20 cellular contexts compared by ENCODE assay signal in the genomic region with DNA sequence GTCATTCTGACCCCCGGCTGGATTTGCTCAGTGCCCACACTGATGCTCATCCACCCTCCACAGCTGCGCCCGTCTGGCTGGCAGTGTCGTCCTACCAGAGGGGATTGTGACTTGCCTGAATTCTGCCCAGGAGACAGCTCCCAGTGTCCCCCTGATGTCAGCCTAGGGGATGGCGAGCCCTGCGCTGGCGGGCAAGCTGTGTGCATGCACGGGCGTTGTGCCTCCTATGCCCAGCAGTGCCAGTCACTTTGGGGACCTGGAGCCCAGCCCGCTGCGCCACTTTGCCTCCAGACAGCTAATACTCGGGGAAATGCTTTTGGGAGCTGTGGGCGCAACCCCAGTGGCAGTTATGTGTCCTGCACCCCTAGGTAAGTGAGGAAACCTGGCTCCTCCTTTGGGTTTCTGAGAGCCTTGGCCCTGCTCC. TPM values are rescaled to one million over a fixed set of nuclear protein-coding genes. Genes with fewer than 3 reads are reported as not detected.
DNase-seq lines count a peak whose midpoint lies in the region; FAIRE-seq and TF ChIP-seq lines count a peak whose summit lies in the region.
"Had no signal": no experiment of that assay in that cellular context is flagged by ENCODE, and none has a peak within 500 bp of the region (broad histone marks: within the 10 kb centered on the region; RNA-seq: fewer than 3 reads in every experiment).

No MANE protein-coding gene starts in this region.

- peaks cover 13% of the 10 kb centered on the region for H3K36me3 Mint-ChIP-seq in astrocyte (ENCODE audit: low read depth, unreplicated experiment)
- H3K36me3 Mint-ChIP-seq: IgD-negative memory B cell, neural progenitor cell had no signal

- no peak for FAIRE-seq in astrocyte (lab: Jason Lieb, UNC)

- no peak overlapping the region for H3K4me3 Mint-ChIP-seq in astrocyte (ENCODE audit: unreplicated experiment)
- H3K4me3 Mint-ChIP-seq: activated naive CD8-positive, alpha-beta T cell treated with anti-CD3 and anti-CD28 coated beads, Interleukin-2, amount 50 U/mL, for 24 hours; activated T-helper 17 cell treated with anti-CD3 and anti-CD28 coated beads, Interleukin-2, amount 50 U/mL, for 72 hours; central memory CD8-positive, alpha-beta T cell; IgD-negative memory B cell; neural progenitor cell had no signal

- in situ Hi-C loops in KBM-7 (cut with MboI; ENCODE audit: low pct_unique_long_range_greater_than_20kb, low sequenced_read_pairs) = no loop called here

- H3K4me1 ChIP-seq in astrocyte (ENCODE audit: insufficient read depth, low read length) = peaks cover 6% of the 10 kb centered on the region
- peaks cover 6% of the 10 kb centered on the region for H3K4me1 ChIP-seq in osteoblast (ENCODE audit: insufficient read depth, low read length)

- H3K27ac ChIP-seq in astrocyte (ENCODE audit: low read depth, low read length) (no peak overlapping the region), osteoblast (ENCODE audit: low read depth, low read length) (no peak overlapping the region)
- H3K27ac ChIP-seq: C4-2B, neural progenitor cell, transverse colon had no signal

- H3K27me3 Mint-ChIP-seq in astrocyte (ENCODE audit: low read depth, unreplicated experiment) = no peaks in the 10 kb centered on the region
- H3K27me3 Mint-ChIP-seq: activated naive CD8-positive, alpha-beta T cell treated with anti-CD3 and anti-CD28 coated beads, Interleukin-2, amount 50 U/mL, for 24 hours; activated T-helper 17 cell treated with anti-CD3 and anti-CD28 coated beads, Interleukin-2, amount 50 U/mL, for 72 hours; central memory CD8-positive, alpha-beta T cell; IgD-negative memory B cell had no signal

- H3K9ac ChIP-seq in astrocyte (ENCODE audit: low read length) = no peak overlapping the region
- H3K9ac ChIP-seq: neural progenitor cell had no signal

- H4K20me1 ChIP-seq in astrocyte (ENCODE audit: insufficient read depth, low read length) (peaks cover 26% of the 10 kb centered on the region), osteoblast (ENCODE audit: insufficient read depth, low read length) (peaks cover 12% of the 10 kb centered on the region)

- H3K4me1 Mint-ChIP-seq in astrocyte (ENCODE audit: low read depth, unreplicated experiment) = peaks cover 9% of the 10 kb centered on the region
- H3K4me1 Mint-ChIP-seq: activated T-helper 17 cell treated with anti-CD3 and anti-CD28 coated beads, Interleukin-2, amount 50 U/mL, for 72 hours had no signal

- no peak overlapping the region for H2AFZ ChIP-seq in astrocyte (ENCODE audit: low read depth, low read length)
- no peak overlapping the region for H2AFZ ChIP-seq in osteoblast (ENCODE audit: low read length)
- H2AFZ ChIP-seq: neural progenitor cell had no signal

- DNase-seq in DMS53 (lab: John Stamatoyannopoulos, UW) (peak; percentile 21), DMS53 treated with DMSO at 0.1 percent for 48 hours (lab: John Stamatoyannopoulos, UW; ENCODE audit: unreplicated experiment) (no peak), astrocyte (ENCODE audit: low read depth) (no peak), osteoblast (ENCODE audit: insufficient read length, low spot score, missing footprints) (peak; percentile 89), KBM-7 (no peak), NCI-H524 (lab: John Stamatoyannopoulos, UW) (no peak)
- DNase-seq: activated CD4-positive, alpha-beta T cell treated with anti-CD3 and anti-CD28 coated beads for 1 hour; activated naive CD8-positive, alpha-beta T cell treated with anti-CD3 and anti-CD28 coated beads, Interleukin-2, amount 50 U/mL, for 24 hours; effector CD8-positive, alpha-beta T cell; NCI-H1105; NCI-H774; stimulated activated CD4-positive, alpha-beta T cell treated with anti-CD3 and anti-CD28 coated beads, Interleukin-15, amount 100 ng/mL, for 24 hours; stimulated activated naive CD4-positive, alpha-beta T cell treated with Interleukin-2 at 50 U/mL for 16 hours; transverse colon had no signal

- H3K79me2 ChIP-seq in astrocyte (ENCODE audit: insufficient read depth, low read length) (no peaks in the 10 kb centered on the region), osteoblast (ENCODE audit: insufficient read depth, low read length) (peaks cover 8% of the 10 kb centered on the region)

- H3K9me3 ChIP-seq in astrocyte (ENCODE audit: insufficient read depth, low read depth, low read length) (no peaks in the 10 kb centered on the region), osteoblast (ENCODE audit: low read depth, low read length) (no peaks in the 10 kb centered on the region)
- H3K9me3 ChIP-seq: transverse colon had no signal

- no peaks in the 10 kb centered on the region for H3K9me3 Mint-ChIP-seq in astrocyte (ENCODE audit: unreplicated experiment)
- H3K9me3 Mint-ChIP-seq: activated naive CD8-positive, alpha-beta T cell treated with anti-CD3 and anti-CD28 coated beads, Interleukin-2, amount 50 U/mL, for 24 hours; activated T-helper 17 cell treated with anti-CD3 and anti-CD28 coated beads, Interleukin-2, amount 50 U/mL, for 72 hours; central memory CD8-positive, alpha-beta T cell; neural progenitor cell had no signal

- H3K4me2 ChIP-seq in astrocyte (ENCODE audit: low read length) (no peak overlapping the region), osteoblast (ENCODE audit: insufficient read depth, low read length) (no peak overlapping the region)
- H3K4me2 ChIP-seq: neural progenitor cell had no signal

- H3K27ac Mint-ChIP-seq in astrocyte (ENCODE audit: unreplicated experiment) = no peak overlapping the region
- H3K27ac Mint-ChIP-seq: activated naive CD8-positive, alpha-beta T cell treated with anti-CD3 and anti-CD28 coated beads, Interleukin-2, amount 50 U/mL, for 24 hours; activated T-helper 17 cell treated with anti-CD3 and anti-CD28 coated beads, Interleukin-2, amount 50 U/mL, for 72 hours; IgD-negative memory B cell; neural progenitor cell had no signal

- H3K27me3 ChIP-seq in astrocyte (ENCODE audit: insufficient read depth, low read length) = no peaks in the 10 kb centered on the region
- no peaks in the 10 kb centered on the region for H3K27me3 ChIP-seq in osteoblast (ENCODE audit: insufficient read depth, low read length)
- H3K27me3 ChIP-seq: transverse colon had no signal

- TF ChIP-seq CTCF in astrocyte (IDR thresholded peaks at IDR 0.05; ENCODE audit: insufficient read depth, low read depth, low read length) = peak; percentile 14
- TF ChIP-seq CTCF in osteoblast (IDR thresholded peaks at IDR 0.05; ENCODE audit: extremely low read depth, low read depth, low read length) = peak; percentile 12

- H3K4me3 ChIP-seq in astrocyte (ENCODE audit: insufficient read depth, low read depth, low read length) (no peak overlapping the region), osteoblast (ENCODE audit: insufficient read depth, low read length) (no peak overlapping the region)
- H3K4me3 ChIP-seq: neural progenitor cell, transverse colon had no signal

- H3K36me3 ChIP-seq in astrocyte (ENCODE audit: insufficient read depth, low read length) = peaks cover 4% of the 10 kb centered on the region
- H3K36me3 ChIP-seq in osteoblast (ENCODE audit: insufficient read depth, low read length) = peaks cover 32% of the 10 kb centered on the region
- H3K36me3 ChIP-seq: neural progenitor cell had no signal

RNA-seq across cellular contexts. Expression of gene EFNA4, which starts 5.7 kb away (rescaled TPM):
- total RNA-seq in astrocyte (11.8 TPM in 2 replicates), osteoblast (3.5 and 3.6 TPM in 2 replicates)

RNA-seq across cellular contexts. Expression of gene ADAM15, which starts 6.7 kb away (rescaled TPM):
- total RNA-seq in astrocyte = 66.8 and 68.3 TPM in 2 replicates
- 89.0 and 101 TPM in 2 replicates for total RNA-seq in osteoblast

RNA-seq across cellular contexts. Expression of gene EFNA3, which starts 20.8 kb away (rescaled TPM):
- 2.9 and 3.4 TPM in 2 replicates for total RNA-seq in astrocyte
- 1.4 and 2.1 TPM in 2 replicates for total RNA-seq in osteoblast

RNA-seq across cellular contexts. Expression of gene DCST1, which starts 24.2 kb away (rescaled TPM):
- total RNA-seq in astrocyte (not detected in 2 replicates), osteoblast (not detected in 2 replicates)
- total RNA-seq: activated T-helper 17 cell treated with anti-CD3 and anti-CD28 coated beads, Interleukin-2, amount 50 U/mL, for 72 hours; renal cortical epithelial cell had no signal

RNA-seq across cellular contexts. Expression of gene DCST2, which starts 24.2 kb away (rescaled TPM):
- 0.34 and 0.36 TPM in 2 replicates for total RNA-seq in astrocyte
- not detected in 2 replicates for total RNA-seq in osteoblast

Comparison
In these comparisons a context has a peak if more than half of its experiments do, and no peak if none do; other contexts are left out.
1. DNase-seq: peak in DMS53 (single experiment) and osteoblast (single experiment); none in DMS53 treated with DMSO at 0.1 percent for 48 hours (single experiment), astrocyte (single experiment), KBM-7 (single experiment) and NCI-H524 (0 of 2).